In genomic region chr2:236354973-236355595, GRCh38 we compare ENCODE assay signal across 21 cellular contexts.
DNase-seq lines count a peak whose midpoint lies in the region; ATAC-seq, FAIRE-seq and TF ChIP-seq lines count a peak whose summit lies in the region.
"Had no signal": no experiment of that assay in that cellular context is flagged by ENCODE, and none has a peak within 500 bp of the region (broad histone marks: within the 10 kb centered on the region; RNA-seq: fewer than 3 reads in every experiment).

No MANE protein-coding gene starts in this region.

- in situ Hi-C loops in HepG2 (cut with HindIII; ENCODE audit: extremely low pct_ligation_motif_present, low pct_unique_long_range_greater_than_20kb), result loop anchor here (5.0 kb wide), 1 partner anchor 717 kb away; no protein-coding TSS in a partner anchor

- POLR2A ChIA-PET in HepG2 (lab: Yijun Ruan, JAX), result no interaction called here

- no peak overlapping the region for H2AFZ ChIP-seq in HepG2 (ENCODE audit: low read length)

- no peak for TF ChIP-seq RAD21 in HepG2 (CRISPR knock-in tag; IDR thresholded peaks at IDR 0.05)

- no peak overlapping the region for H3K4me3 ChIP-seq in HepG2 (replicated peaks in 1 of 3; ENCODE audit: insufficient read depth in 1 of 3, low read depth in 2 of 3, low read length in 3 of 3)
- no peak overlapping the region for H3K4me3 ChIP-seq in right lobe of liver
- H3K4me3 ChIP-seq: A549, HAP-1 had no signal

- BruUV-seq in HepG2 (replicated peaks; lab: Mats Ljungman, UMichigan), result no TSS peak

- H3K4me1 ChIP-seq in HepG2 (ENCODE audit: insufficient read depth, low read length), result no peaks in the 10 kb centered on the region
- no peaks in the 10 kb centered on the region for H3K4me1 ChIP-seq in right lobe of liver
- H3K4me1 ChIP-seq: A549, BE2C, HAP-1 had no signal

- H3K27ac ChIP-seq in HepG2 (ENCODE audit: extremely low read length, insufficient read depth, low read length) (no peak overlapping the region), right lobe of liver (no peak overlapping the region)
- H3K27ac ChIP-seq: A549, C4-2B had no signal

- WGBS in HepG2 (ENCODE audit: low lambda C conversion rate), result 49% methylated on average over 20 of the region's 21 CpGs
- 84% methylated on average over 17 of the region's 21 CpGs for WGBS in right lobe of liver (ENCODE audit: insufficient coverage, low coverage, low lambda C conversion rate, missing lambda C conversion rate)

- TF ChIP-seq CTCF in HepG2 (CRISPR knock-in tag; IDR thresholded peaks at IDR 0.05), result no peak
- no peak for TF ChIP-seq CTCF in right lobe of liver (IDR thresholded peaks at IDR 0.05)
- TF ChIP-seq CTCF in brain (conservative IDR thresholded peaks at IDR 0.05), result no peak
- TF ChIP-seq CTCF in nephron (IDR thresholded peaks at IDR 0.05; ENCODE audit: unreplicated experiment in 3 of 3), result no peak
- no peak for TF ChIP-seq CTCF in type B pancreatic cell (conservative IDR thresholded peaks at IDR 0.05)

- TF ChIP-seq EP300 in HepG2 (IDR thresholded peaks at IDR 0.05; ENCODE audit: low read depth in 2 of 2, low read length in 2 of 2) (no peak), HepG2 (CRISPR knock-in tag; IDR thresholded peaks at IDR 0.05; ENCODE audit: borderline replicate concordance) (no peak)

- FAIRE-seq in HepG2 (lab: Jason Lieb, UNC), result no peak
- FAIRE-seq: A549, D721Med, GM12892, HTR-8/SVneo had no signal

- H3K27me3 Mint-ChIP-seq in brain, result peaks cover 12% of the 10 kb centered on the region
- peaks cover 13% of the 10 kb centered on the region for H3K27me3 Mint-ChIP-seq in nephron (ENCODE audit: low read depth)
- peaks cover 5% of the 10 kb centered on the region for H3K27me3 Mint-ChIP-seq in type B pancreatic cell

- H3K27me3 ChIP-seq in HepG2 (ENCODE audit: control insufficient read depth in 1 of 2, insufficient read depth in 2 of 2, low read length in 2 of 2), result peaks cover 0 to 26% of the 10 kb centered on the region in 2 experiments; a peak in 3 of 5 replicates
- no peaks in the 10 kb centered on the region for H3K27me3 ChIP-seq in right lobe of liver

- DNase-seq in HepG2 (ENCODE audit: low spot score) (no peak), right lobe of liver (no peak), type B pancreatic cell (ENCODE audit: extremely low spot score, unreplicated experiment) (no peak), NCI-H2227 (lab: John Stamatoyannopoulos, UW; ENCODE audit: unreplicated experiment) (no peak)
- DNase-seq: BE2C; CD8-positive, alpha-beta T cell; COR-L47; DMS153; DND-41; GDM1; GOT3 had no signal

- H3K79me2 ChIP-seq in HepG2 (ENCODE audit: insufficient read depth, low read length), result no peaks in the 10 kb centered on the region

- intact Hi-C loops in HepG2 (cut with micrococcal nuclease; ENCODE audit: unreplicated experiment), result no loop called here
- intact Hi-C loops in right lobe of liver (cut with DNase I), result loop anchor here (5.0 kb wide), 1 partner anchor 707 kb away; no protein-coding TSS in a partner anchor

- peaks cover 23% of the 10 kb centered on the region for H3K4me1 Mint-ChIP-seq in brain
- H3K4me1 Mint-ChIP-seq in nephron, result peaks cover 15% of the 10 kb centered on the region
- H3K4me1 Mint-ChIP-seq in type B pancreatic cell (ENCODE audit: unreplicated experiment), result peaks cover 21% of the 10 kb centered on the region

- H3K9me3 Mint-ChIP-seq in brain, result peaks cover 0 to 5% (median 0%) of the 10 kb centered on the region in 5 experiments
- no peaks in the 10 kb centered on the region for H3K9me3 Mint-ChIP-seq in nephron
- no peaks in the 10 kb centered on the region for H3K9me3 Mint-ChIP-seq in type B pancreatic cell
- H3K9me3 Mint-ChIP-seq: CD8-positive, alpha-beta T cell had no signal

- CTCF ChIA-PET in HepG2 (lab: Yijun Ruan, JAX; ENCODE audit: low intra/inter-chr PET ratio, low total read pairs), result no interaction called here

- H3K36me3 Mint-ChIP-seq in brain, result no peaks in the 10 kb centered on the region
- peaks cover 4% of the 10 kb centered on the region for H3K36me3 Mint-ChIP-seq in nephron (ENCODE audit: low read depth)
- H3K36me3 Mint-ChIP-seq in type B pancreatic cell, result no peaks in the 10 kb centered on the region
- H3K36me3 Mint-ChIP-seq: CD8-positive, alpha-beta T cell had no signal

- H3K27ac Mint-ChIP-seq in brain (peak overlapping the region in 3 of 5 experiments; percentile 2 to 51 (median 3)), nephron (peak overlapping the region in 2 of 3 experiments; percentile 2 to 3), type B pancreatic cell (peak overlapping the region; percentile 1)
- H3K27ac Mint-ChIP-seq: CD8-positive, alpha-beta T cell had no signal

- H3K4me2 ChIP-seq in HepG2 (ENCODE audit: low read depth, low read length), result no peak overlapping the region
- H3K4me2 ChIP-seq: A549 had no signal

- TF ChIP-seq POLR2A in HepG2 (IDR thresholded peaks at IDR 0.05; ENCODE audit: insufficient read depth in 1 of 2, low read depth in 2 of 2, low read length in 2 of 2) (no peak), right lobe of liver (IDR thresholded peaks at IDR 0.05) (no peak)

- H3K36me3 ChIP-seq in HepG2 (replicated peaks in 1 of 2; ENCODE audit: control insufficient read depth in 1 of 2, insufficient read depth in 2 of 2, low read length in 2 of 2), result no peaks in the 10 kb centered on the region
- no peaks in the 10 kb centered on the region for H3K36me3 ChIP-seq in right lobe of liver
- H3K36me3 ChIP-seq: BE2C, HAP-1 had no signal

- ATAC-seq in HepG2 (peak; percentile 38), right lobe of liver (no peak), HG02678 (IDR thresholded peaks at IDR 0.05; ENCODE audit: unreplicated experiment) (no peak), HG02763 (IDR thresholded peaks at IDR 0.05; ENCODE audit: unreplicated experiment) (no peak)
- ATAC-seq: A549; CD8-positive, alpha-beta T cell had no signal

- no peak overlapping the region for H3K9ac ChIP-seq in HepG2 (ENCODE audit: insufficient read depth, low read depth, low read length)

- H3K9me3 ChIP-seq in HepG2 (ENCODE audit: low read length), result no peaks in the 10 kb centered on the region
- no peaks in the 10 kb centered on the region for H3K9me3 ChIP-seq in right lobe of liver
- H3K9me3 ChIP-seq: A549, BE2C, HAP-1 had no signal

- H3K4me3 Mint-ChIP-seq in brain (no peak overlapping the region), nephron (no peak overlapping the region), type B pancreatic cell (no peak overlapping the region)
- H3K4me3 Mint-ChIP-seq: CD8-positive, alpha-beta T cell had no signal

- no peaks in the 10 kb centered on the region for H4K20me1 ChIP-seq in HepG2 (ENCODE audit: insufficient read depth, low read length)

TF ChIP-seq in HepG2, 621 proteins besides CTCF, POLR2A, EP300 and RAD21:
- TF ChIP-seq ZEB1 (IDR thresholded peaks at IDR 0.05; ENCODE audit: insufficient replicate concordance, low read depth), result no peak
